In the genomic region with DNA sequence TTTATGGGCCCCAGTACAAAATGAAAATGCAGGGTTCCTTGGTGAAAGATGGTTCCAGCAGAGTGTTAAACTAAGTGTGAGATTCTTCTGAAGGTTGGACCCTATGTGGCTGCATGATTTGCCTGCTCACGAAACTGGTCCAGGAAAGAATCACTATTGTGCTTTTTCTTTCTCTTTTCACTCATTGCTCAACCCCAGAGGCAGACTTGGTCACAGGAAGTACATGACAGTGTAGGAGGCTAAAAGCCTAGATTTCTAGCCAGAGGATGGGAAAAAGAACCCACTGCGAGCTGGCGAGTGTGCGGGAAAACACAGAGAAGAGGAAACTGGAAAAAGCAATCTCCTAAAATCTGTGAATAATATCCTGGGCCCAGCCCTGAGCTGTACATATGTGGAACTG, we compare ENCODE assay signal across 20 cellular contexts. TPM values are rescaled to one million over a fixed set of nuclear protein-coding genes. Genes with fewer than 3 reads are reported as not detected.
"Had no signal": no experiment of that assay in that cellular context is flagged by ENCODE, and none has a peak within 500 bp of the region (broad histone marks: within the 10 kb centered on the region; RNA-seq: fewer than 3 reads in every experiment).

No MANE protein-coding gene starts in this region.

- H3K36me3 ChIP-seq: prostate gland, right atrium auricular region, suprapubic skin, transverse colon, vagina had no signal

- ATAC-seq: foreskin keratinocyte, left cardiac atrium had no signal

- DNase-seq: activated CD4-positive, alpha-beta T cell treated with anti-CD3 and anti-CD28 coated beads, Interleukin-2, amount 10 ng/mL, durations not matched to agents 7 days and 5 days; activated naive CD4-positive, alpha-beta T cell; central memory CD4-positive, alpha-beta T cell; endodermal cell; foreskin keratinocyte; hippocampal formation; left cardiac atrium; midbrain; stimulated activated CD4-positive, alpha-beta T cell treated with anti-CD3 and anti-CD28 coated beads, Interleukin-2, amount 100 ng/mL, for 24 hours; transverse colon had no signal

- H3K9me3 ChIP-seq: prostate gland, right atrium auricular region, suprapubic skin, transverse colon, vagina had no signal

- H3K27me3 ChIP-seq: right atrium auricular region, suprapubic skin, transverse colon, vagina had no signal

- H3K4me3 ChIP-seq: prostate gland, right atrium auricular region, suprapubic skin, transverse colon, vagina had no signal

- H3K27ac ChIP-seq: epithelial cell of prostate, foreskin keratinocyte, prostate gland, right atrium auricular region, suprapubic skin, transverse colon, vagina had no signal

- H3K4me1 ChIP-seq: foreskin keratinocyte, prostate gland, right atrium auricular region, suprapubic skin, transverse colon, vagina had no signal

RNA-seq across cellular contexts. Expression of gene SLC36A2, which starts 18.6 kb away (rescaled TPM):
- total RNA-seq: activated CD4-positive, alpha-beta T cell treated with anti-CD3 and anti-CD28 coated beads, Interleukin-2, amount 10 ng/mL, durations not matched to agents 7 days and 5 days; activated T-helper 1 cell treated with anti-CD3 and anti-CD28 coated beads, Interleukin-12 subunit alpha, Interleukin-12 subunit beta, Interleukin-2, Interleukin-4 antibody, amounts not matched to agents 30 ng/mL and 10 ng/mL and 1 ng/mL, durations not matched to agents 14 hours and 24 hours and 36 hours; fibroblast of lung; foreskin keratinocyte; neural crest cell; osteoblast; right atrium auricular region; suprapubic skin; transverse colon; vagina had no signal
- polyA plus RNA-seq: fibroblast of lung, foreskin keratinocyte had no signal

RNA-seq across cellular contexts. Expression of gene SLC36A3, which starts 25.2 kb away (rescaled TPM):
- total RNA-seq: activated CD4-positive, alpha-beta T cell treated with anti-CD3 and anti-CD28 coated beads, Interleukin-2, amount 10 ng/mL, durations not matched to agents 7 days and 5 days; activated T-helper 1 cell treated with anti-CD3 and anti-CD28 coated beads, Interleukin-12 subunit alpha, Interleukin-12 subunit beta, Interleukin-2, Interleukin-4 antibody, amounts not matched to agents 30 ng/mL and 10 ng/mL and 1 ng/mL, durations not matched to agents 14 hours and 24 hours and 36 hours; endodermal cell; fibroblast of lung; foreskin keratinocyte; left cardiac atrium; lower leg skin; neural crest cell; osteoblast; right atrium auricular region; suprapubic skin; transverse colon; vagina had no signal
- polyA plus RNA-seq: fibroblast of lung, foreskin keratinocyte had no signal
